In genomic region chr5:174725261-174725990, GRCh38 we compare ENCODE assay signal across 8 cellular contexts. TPM values are rescaled to one million over a fixed set of nuclear protein-coding genes. Genes with fewer than 3 reads are reported as not detected.
DNase-seq lines count a peak whose midpoint lies in the region; ATAC-seq and TF ChIP-seq lines count a peak whose summit lies in the region.

No MANE protein-coding gene starts in this region.

- DNase-seq in Caki2 (ENCODE audit: low read depth) (peak; percentile 43), SW480 (ENCODE audit: low spot score) (peak; percentile 58), hepatocyte (ENCODE audit: low spot score) (no peak), retina (peak; percentile 47), NCI-H2171 (lab: John Stamatoyannopoulos, UW) (no peak), left lobe of liver (ENCODE audit: low spot score) (no peak), CD1c-positive myeloid dendritic cell (ENCODE audit: extremely low spot score) (no peak), NOMO-1 treated with DMSO at 0.1 percent for 48 hours (lab: John Stamatoyannopoulos, UW; ENCODE audit: unreplicated experiment) (no peak)

- H3K36me3 ChIP-seq in hepatocyte (replicated peaks; ENCODE audit: insufficient read depth, low read depth), result no peaks in the 10 kb centered on the region

- in situ Hi-C loops in Caki2 (cut with HindIII; ENCODE audit: low pct_unique_long_range_greater_than_20kb, low sequenced_read_pairs), result no loop called here

- peaks cover 24% of the 10 kb centered on the region for H3K4me1 ChIP-seq in hepatocyte (ENCODE audit: insufficient read depth)

- H2AFZ ChIP-seq in hepatocyte, result peak overlapping the region; percentile 62

- H3K4me2 ChIP-seq in hepatocyte, result peak overlapping the region; percentile 83

- no peaks in the 10 kb centered on the region for H3K9me3 ChIP-seq in hepatocyte (ENCODE audit: low read depth)

- 3% methylated on average over 30 of the region's 30 CpGs for WGBS in hepatocyte (ENCODE audit: low lambda C conversion rate, missing lambda C conversion rate)

- no peak for TF ChIP-seq CTCF in hepatocyte (IDR thresholded peaks at IDR 0.05; ENCODE audit: poor library complexity)

- peak overlapping the region; percentile 74 for H3K4me3 ChIP-seq in hepatocyte

- H3K79me2 ChIP-seq in hepatocyte, result peaks cover 59% of the 10 kb centered on the region

- peaks cover 17% of the 10 kb centered on the region for H3K27me3 ChIP-seq in hepatocyte

- H3K9me2 ChIP-seq in hepatocyte (replicated peaks; ENCODE audit: insufficient read depth), result no peaks in the 10 kb centered on the region

- peaks cover 4% of the 10 kb centered on the region for H4K20me1 ChIP-seq in hepatocyte (ENCODE audit: insufficient read depth, poor library complexity, severe bottlenecking)

- ATAC-seq in left lobe of liver, result no peak

- H3K27ac ChIP-seq in hepatocyte, result peak overlapping the region; percentile 93

RNA-seq across cellular contexts. Expression of gene MSX2, which starts 1.0 kb away (rescaled TPM):
- total RNA-seq in Caki2 (2014; rRNA removed; shearing (Covaris generic); ENCODE audit: low replicate concordance), result 7.5 and 25.3 TPM in 2 replicates
- total RNA-seq in hepatocyte, result 20.7 and 28.8 TPM in 2 replicates
- 28.4 and 31.5 TPM in 2 replicates for polyA plus RNA-seq in hepatocyte
- total RNA-seq in left lobe of liver, result not detected

Comparison
In these comparisons a context has a peak if more than half of its experiments do, and no peak if none do; other contexts are left out.
1. DNase-seq: peak in Caki2 (single experiment), SW480 (single experiment) and retina (single experiment); none in hepatocyte (single experiment), NCI-H2171 (single experiment), left lobe of liver (single experiment), CD1c-positive myeloid dendritic cell (single experiment) and NOMO-1 treated with DMSO at 0.1 percent for 48 hours (single experiment).